ENCODE assay signal across 1 cellular context in the genomic region with DNA sequence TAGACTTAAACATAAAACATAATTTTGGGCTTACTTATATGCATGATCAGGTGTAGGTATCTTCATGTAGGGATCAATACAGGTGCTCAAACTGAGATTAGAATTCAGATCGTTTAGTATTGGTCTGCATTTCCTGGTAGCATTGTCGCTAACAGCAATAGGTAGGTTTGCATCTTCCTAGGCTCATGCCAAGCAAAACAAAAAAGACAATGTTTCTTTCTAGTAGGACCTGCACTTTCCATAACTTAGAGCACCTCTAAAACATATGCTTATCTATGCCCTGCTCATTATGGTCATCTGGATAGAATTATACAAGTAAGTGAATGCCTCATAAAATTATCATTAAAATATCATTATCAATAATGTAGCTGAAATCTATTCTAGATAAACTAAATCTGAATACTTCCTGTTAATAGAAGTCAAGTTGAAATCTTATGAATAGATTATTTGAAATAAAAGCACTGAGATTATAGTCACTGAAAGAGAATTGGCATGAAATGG.
TF ChIP-seq lines count a peak whose summit lies in the region.

No MANE protein-coding gene starts in this region.

TF ChIP-seq in A549, 52 proteins besides CTCF, POLR2A, EP300 and RAD21 (continued from another document):
- TF ChIP-seq E2F6 (IDR thresholded peaks at IDR 0.05; ENCODE audit: borderline replicate concordance, low read depth) (no peak), CHD4 (IDR thresholded peaks at IDR 0.05; ENCODE audit: borderline replicate concordance) (no peak), KDM1A (IDR thresholded peaks at IDR 0.05; ENCODE audit: low read depth) (no peak), CEBPB (IDR thresholded peaks at IDR 0.05) (no peak), HOXB13 (CRISPR knock-in tag; IDR thresholded peaks at IDR 0.05; ENCODE audit: low read depth) (no peak), CHD2 (IDR thresholded peaks at IDR 0.05; ENCODE audit: low read length, partially characterized antibody) (no peak), POLR2AphosphoS2 (conservative IDR thresholded peaks at IDR 0.05; ENCODE audit: low read length) (no peak)
